24 cellular contexts compared by ENCODE assay signal in genomic region chr10:69513617-69514016, GRCh38. TPM values are rescaled to one million over a fixed set of nuclear protein-coding genes. Genes with fewer than 3 reads are reported as not detected.
DNase-seq lines count a peak whose midpoint lies in the region; ATAC-seq and TF ChIP-seq lines count a peak whose summit lies in the region.
"Had no signal": no experiment of that assay in that cellular context is flagged by ENCODE, and none has a peak within 500 bp of the region (broad histone marks: within the 10 kb centered on the region; RNA-seq: fewer than 3 reads in every experiment).

No MANE protein-coding gene starts in this region.

- in situ Hi-C loops in Panc1 (cut with HindIII; ENCODE audit: low pct_unique_long_range_greater_than_20kb, low sequenced_read_pairs) = no loop called here

- TF ChIP-seq RAD21 in Ishikawa (IDR thresholded peaks at IDR 0.05; ENCODE audit: low read depth) = peak; percentile 24; the same call in 1 of the 2 replicates

- DNase-seq in Panc1 (ENCODE audit: low read depth, low spot score) = no peak
- no peak for DNase-seq in foreskin keratinocyte
- DNase-seq in DMS53 (lab: John Stamatoyannopoulos, UW) = no peak
- no peak for DNase-seq in NCI-H526 treated with DMSO at 0.1 percent for 48 hours (lab: John Stamatoyannopoulos, UW)
- DNase-seq: CD4-positive, alpha-beta T cell; COR-L47; DMS79 treated with DMSO at 0.1 percent for 48 hours; NCI-H1092 treated with DMSO at 0.1 percent for 48 hours; NCI-H146; NCI-H2029; NCI-H226; NCI-H510A treated with DMSO at 0.1 percent for 48 hours; NCI-H774; SIG-M5; T-cell had no signal

- H3K9me3 ChIP-seq in Panc1 (ENCODE audit: control insufficient read depth, insufficient read depth, low read depth, low read length) = no peaks in the 10 kb centered on the region
- H3K9me3 ChIP-seq: A549 had no signal

- POLR2A ChIA-PET in Panc1 (lab: Charles Lee) = no interaction called here

- CTCF ChIA-PET in Panc1 (lab: Charles Lee) = interaction anchor here (0.6 to 1.2 kb wide), 3 partner anchors 86 to 123 kb away, joined by 3 to 10 read pairs (median 5); no protein-coding TSS in a partner anchor

- H3K27ac ChIP-seq in C4-2B (no peak overlapping the region), Panc1 (ENCODE audit: low read length) (no peak overlapping the region), foreskin keratinocyte (no peak overlapping the region)
- H3K27ac ChIP-seq: A549, RWPE1 had no signal

- H3K4me1 ChIP-seq in Panc1 (ENCODE audit: control insufficient read depth, insufficient read depth, low read length) (no peaks in the 10 kb centered on the region), foreskin keratinocyte (no peaks in the 10 kb centered on the region)
- H3K4me1 ChIP-seq: A549 had no signal

- no peak for TF ChIP-seq EP300 in Ishikawa (IDR thresholded peaks at IDR 0.05; ENCODE audit: borderline replicate concordance)

- 0 out of 2 replicates have a peak, but pooled peaks cover 4% of the 10 kb centered on the region for H3K36me3 ChIP-seq in Panc1 (ENCODE audit: control insufficient read depth, insufficient read depth, low read length)

- ATAC-seq in Panc1 (no peak), foreskin keratinocyte (no peak), GM18870 (IDR thresholded peaks at IDR 0.05; ENCODE audit: unreplicated experiment) (no peak)
- ATAC-seq: A549, K562, T-cell had no signal

- no TSS peak for BruUV-seq in Panc1 (replicated peaks; lab: Mats Ljungman, UMichigan)

- intact Hi-C loops in Panc1 (cut with micrococcal nuclease; ENCODE audit: unreplicated experiment) = loop anchor here (10.0 kb wide), 1 partner anchor 121 kb away; the partner anchor contains the start of gene FAM241B

- TF ChIP-seq CTCF in C4-2B (conservative IDR thresholded peaks at IDR 0.05) = peak; percentile 10; the same call in 1 of the 2 replicates
- peak; percentile 33; the same call in 1 of the 2 replicates for TF ChIP-seq CTCF in Panc1 (IDR thresholded peaks at IDR 0.05)
- TF ChIP-seq CTCF in foreskin keratinocyte (conservative IDR thresholded peaks at IDR 0.05) = peak; percentile 35

- no peak overlapping the region for H3K4me3 ChIP-seq in Panc1 (ENCODE audit: low read depth in 2 of 2, low read length in 2 of 2)
- H3K4me3 ChIP-seq: A549, K562 had no signal

- no peaks in the 10 kb centered on the region for H3K27me3 ChIP-seq in Panc1 (ENCODE audit: control insufficient read depth, insufficient read depth, low read length)
- no peaks in the 10 kb centered on the region for H3K27me3 ChIP-seq in foreskin keratinocyte

TF ChIP-seq in Ishikawa, 13 proteins besides CTCF, POLR2A, EP300 and RAD21:
- TF ChIP-seq NFIC (IDR thresholded peaks at IDR 0.05) = no peak
- no peak for TF ChIP-seq TCF12 (IDR thresholded peaks at IDR 0.05; ENCODE audit: low read depth)
- no peak for TF ChIP-seq TEAD4 (IDR thresholded peaks at IDR 0.05)
- TF ChIP-seq TAF1 (IDR thresholded peaks at IDR 0.05; ENCODE audit: low read depth) = no peak
- no peak for TF ChIP-seq FOXM1 (IDR thresholded peaks at IDR 0.05; ENCODE audit: borderline replicate concordance, low read depth)
- no peak for TF ChIP-seq EGR1 (IDR thresholded peaks at IDR 0.05)
- TF ChIP-seq YY1 (IDR thresholded peaks at IDR 0.05; ENCODE audit: low read depth) = no peak
- no peak for TF ChIP-seq MAX (IDR thresholded peaks at IDR 0.05)
- TF ChIP-seq ZBTB7A (IDR thresholded peaks at IDR 0.05; ENCODE audit: low read depth) = no peak
- no peak for TF ChIP-seq CREB1 (IDR thresholded peaks at IDR 0.05; ENCODE audit: low read depth)
- TF ChIP-seq CEBPB (IDR thresholded peaks at IDR 0.05) = no peak
- TF ChIP-seq USF1 (IDR thresholded peaks at IDR 0.05) = no peak
- TF ChIP-seq REST (IDR thresholded peaks at IDR 0.05; ENCODE audit: low read depth) = no peak
TF ChIP-seq in Ishikawa: peak in this region for 0.

RNA-seq across cellular contexts. Expression of gene NEUROG3, which starts 59.6 kb away (rescaled TPM):
- total RNA-seq in Panc1 (2021; ENCODE audit: unreplicated experiment) = not detected
- polyA plus RNA-seq in Panc1 (2012; ENCODE audit: insufficient read length) = not detected
- total RNA-seq in foreskin keratinocyte = not detected in 2 replicates
- not detected in 2 replicates for polyA plus RNA-seq in foreskin keratinocyte
- total RNA-seq: CD4-positive, alpha-beta T cell; H4; K562; LHCN-M2; T-cell had no signal
- polyA plus RNA-seq: A549, BJ, K562 had no signal
